30 cellular contexts compared by ENCODE assay signal in the genomic region with DNA sequence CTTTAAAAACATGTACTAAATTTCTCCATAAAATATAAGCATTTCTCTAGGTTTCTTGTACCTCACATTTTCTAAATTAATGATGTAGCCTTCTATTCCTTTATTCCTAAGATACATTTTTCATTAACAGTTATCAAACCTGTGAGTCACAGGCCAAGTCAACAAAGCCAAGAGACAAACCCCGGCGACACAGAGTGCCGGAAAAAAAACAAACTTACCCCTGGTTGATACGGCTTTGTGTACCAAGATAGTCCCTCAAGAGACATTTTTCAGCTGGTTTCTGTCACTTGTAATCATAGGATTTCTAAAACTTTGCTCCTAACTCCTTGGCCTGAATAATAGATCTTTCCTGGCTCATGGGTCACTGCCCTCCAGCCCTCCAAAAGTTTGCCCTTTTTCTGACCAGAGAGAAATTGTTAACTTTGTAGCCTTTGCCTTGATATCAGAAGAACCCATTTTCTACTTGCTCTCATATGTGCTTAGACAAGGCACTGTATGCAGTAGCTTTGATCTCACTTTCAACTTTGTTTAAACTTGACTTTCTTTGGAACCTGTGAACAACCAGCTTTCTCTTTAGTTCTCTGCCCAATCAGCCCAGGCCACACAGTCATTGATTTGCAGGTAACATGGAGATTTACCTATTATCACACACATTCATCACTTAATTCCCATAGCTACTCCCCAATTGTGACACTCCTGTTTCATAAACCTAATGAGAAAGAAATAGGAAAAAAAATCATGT.
DNase-seq lines count a peak whose midpoint lies in the region; FAIRE-seq and TF ChIP-seq lines count a peak whose summit lies in the region.
"Had no signal": no experiment of that assay in that cellular context is flagged by ENCODE, and none has a peak within 500 bp of the region (broad histone marks: within the 10 kb centered on the region; RNA-seq: fewer than 3 reads in every experiment).

No MANE protein-coding gene starts in this region.

- FAIRE-seq in small intestine (lab: Jason Lieb, UNC) (no peak), kidney (lab: Jason Lieb, UNC) (no peak)
- FAIRE-seq: bronchial epithelial cell, D721Med, GM12891 had no signal

- no peak overlapping the region for H3K4me3 ChIP-seq in Karpas-422 (ENCODE audit: low read length)
- H3K4me3 ChIP-seq in adrenal gland = no peak overlapping the region
- no peak overlapping the region for H3K4me3 ChIP-seq in small intestine (ENCODE audit: low read depth in 1 of 2, low read length in 2 of 2)
- no peak overlapping the region for H3K4me3 ChIP-seq in kidney (ENCODE audit: low read length in 2 of 2)
- H3K4me3 ChIP-seq: coronary artery, gastroesophageal sphincter had no signal

- H3K9me2 ChIP-seq in Karpas-422 (replicated peaks; ENCODE audit: insufficient read depth, low read length) = no peaks in the 10 kb centered on the region

- peak; percentile 29 for DNase-seq in Karpas-422
- peak in 5 of 7 donors; percentile 22 to 46 (median 39) for DNase-seq in adrenal gland
- DNase-seq in lung microvascular endothelial cell (ENCODE audit: low read depth in 2 of 2) = peak; percentile 26 to 45
- peak; percentile 52 for DNase-seq in small intestine
- DNase-seq in kidney = no peak
- no peak for DNase-seq in stimulated activated CD8-positive, alpha-beta memory T cell treated with anti-CD3 and anti-CD28 coated beads, Interleukin-4, amount 100 ng/mL, for 48 hours
- DNase-seq in activated gamma-delta T cell treated with Interleukin-2 at 50 U/mL for 16 hours = no peak
- DNase-seq: activated CD4-positive, CD25-positive, alpha-beta regulatory T cell; activated CD8-positive, alpha-beta memory T cell treated with anti-CD3 and anti-CD28 coated beads, Interleukin-2, amount 10 ng/mL, durations not matched to agents 7 days and 5 days; activated naive CD4-positive, alpha-beta T cell treated with anti-CD3 and anti-CD28 coated beads for 36 hours; activated T-cell treated with anti-CD3 and anti-CD28 coated beads, Interleukin-2, amount 50 U/mL, for 72 hours; amniotic stem cell; CD4-positive, CD25-positive, alpha-beta regulatory T cell; effector memory CD8-positive, alpha-beta T cell; hippocampal formation; left colon; naive thymus-derived CD8-positive, alpha-beta T cell; NCI-H1694; NCI-H2171 treated with DMSO at 0.1 percent for 48 hours; NCI-H524; NK-92 treated with Interleukin-12 subunit alpha and Interleukin-12 subunit beta, amount 100 ng/mL, for 24 hours; retina; SIG-M5; stimulated activated CD4-positive, alpha-beta T cell treated with anti-CD3 and anti-CD28 coated beads, Interleukin-2, amount 100 ng/mL, for 48 hours; substantia nigra had no signal

- TF ChIP-seq CTCF in adrenal gland (IDR thresholded peaks at IDR 0.05) (no peak), kidney (IDR thresholded peaks at IDR 0.05; ENCODE audit: borderline replicate concordance, extremely low read depth, insufficient read depth) (no peak)

- H3K27me3 ChIP-seq in Karpas-422 (ENCODE audit: low read length) (no peaks in the 10 kb centered on the region), adrenal gland (no peaks in the 10 kb centered on the region), small intestine (ENCODE audit: control insufficient read depth in 2 of 2, insufficient read depth in 2 of 2, low read length in 2 of 2) (no peaks in the 10 kb centered on the region)
- H3K27me3 ChIP-seq: gastroesophageal sphincter had no signal

- TF ChIP-seq POLR2A in adrenal gland (IDR thresholded peaks at IDR 0.05) = no peak

- intact Hi-C loops in adrenal gland (cut with DNase I) (no loop called here), kidney (cut with DNase I) (no loop called here)

- H3K9me3 ChIP-seq in Karpas-422 (ENCODE audit: low read length) (peaks cover 54% of the 10 kb centered on the region), adrenal gland (replicated peaks in 1 of 3) (no peaks in the 10 kb centered on the region), small intestine (ENCODE audit: control insufficient read depth, low read depth) (no peaks in the 10 kb centered on the region), kidney (ENCODE audit: control insufficient read depth in 1 of 2, low read length in 2 of 2) (no peaks in the 10 kb centered on the region)
- H3K9me3 ChIP-seq: gastroesophageal sphincter had no signal

- H3K9ac ChIP-seq in Karpas-422 (ENCODE audit: low read length) (no peak overlapping the region), kidney (ENCODE audit: low read length in 2 of 2) (no peak overlapping the region)

- H4K20me1 ChIP-seq in Karpas-422 (ENCODE audit: insufficient read depth, low read depth, low read length) = no peaks in the 10 kb centered on the region

- no peaks in the 10 kb centered on the region for H3K79me2 ChIP-seq in Karpas-422 (ENCODE audit: low read length)

- H3K4me2 ChIP-seq in Karpas-422 (ENCODE audit: low read depth, low read length, poor library complexity, severe bottlenecking) = no peak overlapping the region

- H3K36me3 ChIP-seq in Karpas-422 (ENCODE audit: insufficient read depth, low read length) = no peaks in the 10 kb centered on the region
- H3K36me3 ChIP-seq in adrenal gland (replicated peaks in 1 of 2) = no peaks in the 10 kb centered on the region
- H3K36me3 ChIP-seq in small intestine (ENCODE audit: control insufficient read depth in 2 of 2, insufficient read depth in 2 of 2, low read length in 2 of 2) = no peaks in the 10 kb centered on the region
- H3K36me3 ChIP-seq in kidney (ENCODE audit: control insufficient read depth in 1 of 2, insufficient read depth in 2 of 2, low read length in 2 of 2) = no peaks in the 10 kb centered on the region
- H3K36me3 ChIP-seq: gastroesophageal sphincter had no signal

- H3K27ac ChIP-seq in Karpas-422 (ENCODE audit: low read length) = no peak overlapping the region
- peak overlapping the region in 3 of 5 donors; percentile 44 to 55 (median 53) for H3K27ac ChIP-seq in adrenal gland
- no peak overlapping the region for H3K27ac ChIP-seq in small intestine (ENCODE audit: low read depth in 1 of 2, low read length in 1 of 2)
- H3K27ac ChIP-seq in kidney (ENCODE audit: low read depth in 2 of 2, low read length in 2 of 2) = no peak overlapping the region
- H3K27ac ChIP-seq: coronary artery, gastroesophageal sphincter had no signal

- H3K4me1 ChIP-seq in Karpas-422 (ENCODE audit: low read length) (no peaks in the 10 kb centered on the region), adrenal gland (replicated peaks in 1 of 2) (peaks cover 0 to 14% of the 10 kb centered on the region in 2 donors), small intestine (ENCODE audit: control insufficient read depth in 2 of 2, insufficient read depth in 1 of 2, low read depth in 1 of 2, low read length in 1 of 2) (peaks cover 0 to 4% of the 10 kb centered on the region in 2 donors), kidney (ENCODE audit: control insufficient read depth in 1 of 2, insufficient read depth in 1 of 2, low read depth in 1 of 2, low read length in 2 of 2) (peaks cover 0 to 7% of the 10 kb centered on the region in 2 donors)
- H3K4me1 ChIP-seq: gastroesophageal sphincter had no signal

- 28 to 38% (median 30%) methylated on average over 4 of the region's 4 CpGs for WGBS in adrenal gland, 4 donors
- WGBS in small intestine, 3 donors = 11 to 56% (median 50%) methylated on average over 4 of the region's 4 CpGs

- no peak overlapping the region for H2AFZ ChIP-seq in Karpas-422 (ENCODE audit: low read length)

Comparison
In these comparisons a context has a peak if more than half of its experiments do, and no peak if none do; other contexts are left out.
1. DNase-seq: peak in Karpas-422 (single experiment), adrenal gland (5 of 7), lung microvascular endothelial cell (2 of 2) and small intestine (single experiment); none in kidney (single experiment), stimulated activated CD8-positive, alpha-beta memory T cell treated with anti-CD3 and anti-CD28 coated beads, Interleukin-4, amount 100 ng/mL, for 48 hours (single experiment) and activated gamma-delta T cell treated with Interleukin-2 at 50 U/mL for 16 hours (single experiment).
2. H3K27ac ChIP-seq: peak in adrenal gland (3 of 5); none in Karpas-422 (single experiment), small intestine (0 of 2) and kidney (0 of 2).